19 cellular contexts compared by ENCODE assay signal in genomic region chr7:26332698-26333097, GRCh38.
"Had no signal": no experiment of that assay in that cellular context is flagged by ENCODE, and none has a peak within 500 bp of the region (broad histone marks: within the 10 kb centered on the region; RNA-seq: fewer than 3 reads in every experiment).

No MANE protein-coding gene starts in this region.

- H3K9me3 ChIP-seq: colonic mucosa, prostate gland, upper lobe of right lung had no signal

- H3K27me3 ChIP-seq: ascending aorta, colonic mucosa, upper lobe of right lung had no signal

- ATAC-seq: activated T-cell treated with anti-CD3 and anti-CD28 coated beads, Interleukin-2, amount 50 U/mL, for 4 hours; right cardiac atrium; upper lobe of right lung had no signal

- H3K4me3 ChIP-seq: ascending aorta, colonic mucosa, prostate gland, upper lobe of right lung had no signal

- FAIRE-seq: endometrium, frontal cortex, keratinocyte, small intestine had no signal

- H3K27ac ChIP-seq: ascending aorta, colonic mucosa, prostate gland, upper lobe of right lung had no signal

- H3K4me1 ChIP-seq: ascending aorta, colonic mucosa, prostate gland, upper lobe of right lung had no signal

- H3K36me3 ChIP-seq: ascending aorta, colonic mucosa, prostate gland, upper lobe of right lung had no signal

- DNase-seq: activated CD4-positive, alpha-beta T cell treated with anti-CD3 and anti-CD28 coated beads, Interleukin-2, amount 50 U/mL, for 1 hour; activated CD4-positive, CD25-positive, alpha-beta regulatory T cell treated with anti-CD3 and anti-CD28 coated beads, Interleukin-2, amount 50 U/mL, for 72 hours; activated CD8-positive, alpha-beta memory T cell treated with anti-CD3 and anti-CD28 coated beads, Interleukin-2, amount 50 U/mL, for 4 hours; activated naive CD4-positive, alpha-beta T cell treated with anti-CD3 and anti-CD28 coated beads, Interleukin-2, amount 50 U/mL, for 16 hours; activated T-cell treated with anti-CD3 and anti-CD28 coated beads, Interleukin-2, amount 50 U/mL, for 4 hours; colonic mucosa; erythroblast; mammary epithelial cell; right cardiac atrium; small intestine; stimulated activated CD4-positive, alpha-beta T cell treated with anti-CD3 and anti-CD28 coated beads, Interleukin-15, amount 100 ng/mL, for 24 hours; stimulated activated CD4-positive, alpha-beta T cell treated with anti-CD3 and anti-CD28 coated beads, Interleukin-4, amount 100 ng/mL, for 1 hour; T1000; upper lobe of right lung had no signal
